Comparison of ENCODE assay signal across 22 cellular contexts in the genomic region with DNA sequence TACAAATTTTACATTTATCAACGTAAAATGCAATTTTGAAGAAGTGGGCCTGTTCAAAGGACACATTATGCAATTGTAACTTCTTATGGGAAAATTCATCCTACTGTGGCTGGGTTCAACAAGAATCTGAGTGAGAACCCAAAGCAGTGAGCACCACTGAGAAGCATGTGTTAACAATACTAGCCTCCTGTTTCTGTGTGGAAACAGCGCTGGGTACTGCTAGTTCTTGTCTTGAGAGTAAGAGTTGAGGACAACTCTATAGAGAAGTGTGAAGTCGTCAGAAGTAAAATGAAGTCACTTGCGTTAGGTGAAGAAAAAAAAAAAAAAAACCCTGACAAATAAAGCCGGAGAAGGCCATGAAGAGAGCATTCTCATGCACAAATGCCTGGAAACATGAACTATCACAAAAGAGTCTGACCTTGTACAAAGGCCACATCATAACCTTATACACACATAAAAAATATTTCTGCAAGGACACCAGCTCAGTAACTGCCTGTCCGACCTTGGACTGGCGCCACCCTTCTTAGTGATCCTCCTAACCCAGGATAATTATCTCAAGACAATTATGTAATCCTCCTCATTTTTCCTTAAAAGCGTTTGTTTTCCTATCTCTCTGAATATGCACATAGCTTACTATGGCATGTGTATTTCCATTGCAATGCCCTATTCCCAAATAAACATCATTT.
"Had no signal": no experiment of that assay in that cellular context is flagged by ENCODE, and none has a peak within 500 bp of the region (broad histone marks: within the 10 kb centered on the region; RNA-seq: fewer than 3 reads in every experiment).

No MANE protein-coding gene starts in this region.

- ATAC-seq: activated naive CD4-positive, alpha-beta T cell treated with anti-CD3 and anti-CD28 coated beads, Interleukin-2, amount 50 U/mL, for 72 hours; activated naive CD8-positive, alpha-beta T cell treated with anti-CD3 and anti-CD28 coated beads, Interleukin-2, amount 50 U/mL, for 24 hours; activated T-cell treated with anti-CD3 and anti-CD28 coated beads, Interleukin-2, amount 50 U/mL, for 4 hours had no signal

- H3K4me1 Mint-ChIP-seq: activated B cell treated with CpG ODN at 0.5 μM for 24 hours; activated CD4-positive, alpha-beta T cell treated with anti-CD3 and anti-CD28 coated beads, Interleukin-2, amount 10 ng/mL, durations not matched to agents 7 days and 5 days; activated naive CD8-positive, alpha-beta T cell treated with anti-CD3 and anti-CD28 coated beads, Interleukin-2, amount 50 U/mL, for 24 hours; central memory CD8-positive, alpha-beta T cell had no signal

- H3K9me3 Mint-ChIP-seq: activated B cell treated with CpG ODN at 0.5 μM for 24 hours; activated CD4-positive, alpha-beta memory T cell treated with anti-CD3 and anti-CD28 coated beads for 36 hours; activated CD4-positive, alpha-beta T cell treated with anti-CD3 and anti-CD28 coated beads, Interleukin-2, amount 10 ng/mL, durations not matched to agents 7 days and 5 days; activated naive CD8-positive, alpha-beta T cell treated with anti-CD3 and anti-CD28 coated beads, Interleukin-2, amount 50 U/mL, for 24 hours; activated T-cell treated with anti-CD3 and anti-CD28 coated beads, Interleukin-2, amount 50 U/mL, for 4 hours; T-helper 1 cell treated with Interleukin-12 subunit alpha and Interleukin-12 subunit beta and Interleukin-4 antibody, amounts not matched to agents 30 μg/mL and 1 μg/mL, for 36 hours had no signal

- H3K27me3 Mint-ChIP-seq: brain; central memory CD8-positive, alpha-beta T cell had no signal

- H3K4me3 Mint-ChIP-seq: activated B cell treated with CpG ODN at 0.5 μM for 24 hours; activated CD4-positive, alpha-beta memory T cell treated with anti-CD3 and anti-CD28 coated beads for 36 hours; activated CD4-positive, alpha-beta T cell treated with anti-CD3 and anti-CD28 coated beads, Interleukin-2, amount 10 ng/mL, durations not matched to agents 7 days and 5 days; activated naive CD8-positive, alpha-beta T cell treated with anti-CD3 and anti-CD28 coated beads, Interleukin-2, amount 50 U/mL, for 24 hours; activated T-cell treated with anti-CD3 and anti-CD28 coated beads, Interleukin-2, amount 50 U/mL, for 4 hours; brain; central memory CD8-positive, alpha-beta T cell; T-helper 1 cell treated with Interleukin-12 subunit alpha and Interleukin-12 subunit beta and Interleukin-4 antibody, amounts not matched to agents 30 μg/mL and 1 μg/mL, for 36 hours had no signal

- H3K36me3 Mint-ChIP-seq: activated CD4-positive, alpha-beta memory T cell treated with anti-CD3 and anti-CD28 coated beads for 36 hours; activated naive CD4-positive, alpha-beta T cell treated with anti-CD3 and anti-CD28 coated beads, Interleukin-2, amount 50 U/mL, for 72 hours; brain had no signal

- H3K27ac Mint-ChIP-seq: activated B cell treated with CpG ODN at 0.5 μM for 24 hours; activated CD4-positive, alpha-beta memory T cell treated with anti-CD3 and anti-CD28 coated beads for 36 hours; activated CD4-positive, alpha-beta T cell treated with anti-CD3 and anti-CD28 coated beads, Interleukin-2, amount 10 ng/mL, durations not matched to agents 7 days and 5 days; activated naive CD4-positive, alpha-beta T cell treated with anti-CD3 and anti-CD28 coated beads, Interleukin-2, amount 50 U/mL, for 72 hours; activated naive CD8-positive, alpha-beta T cell treated with anti-CD3 and anti-CD28 coated beads, Interleukin-2, amount 50 U/mL, for 24 hours; brain; T-helper 1 cell treated with Interleukin-12 subunit alpha and Interleukin-12 subunit beta and Interleukin-4 antibody, amounts not matched to agents 30 μg/mL and 1 μg/mL, for 36 hours had no signal

- DNase-seq: activated B cell treated with CpG ODN at 0.5 μM for 24 hours; activated CD4-positive, alpha-beta memory T cell treated with anti-CD3 and anti-CD28 coated beads for 36 hours; activated CD4-positive, alpha-beta T cell treated with anti-CD3 and anti-CD28 coated beads for 1 hour; activated CD4-positive, alpha-beta T cell treated with anti-CD3 and anti-CD28 coated beads, Interleukin-2, amount 10 ng/mL, durations not matched to agents 7 days and 5 days; activated CD8-positive, alpha-beta memory T cell treated with anti-CD3 and anti-CD28 coated beads for 24 hours; activated effector memory CD4-positive, alpha-beta T cell treated with anti-CD3 and anti-CD28 coated beads, Interleukin-2, amount 50 U/mL, for 16 hours; activated naive CD4-positive, alpha-beta T cell treated with Interleukin-2 at 50 U/mL for 16 hours; activated naive CD8-positive, alpha-beta T cell treated with anti-CD3 and anti-CD28 coated beads, Interleukin-2, amount 50 U/mL, for 24 hours; activated T-cell treated with anti-CD3 and anti-CD28 coated beads, Interleukin-2, amount 50 U/mL, for 4 hours; amygdala; NCI-H1105; NCI-H1436; NCI-H1694 treated with DMSO at 0.1 percent for 48 hours; NCI-H2029 treated with DMSO at 0.1 percent for 48 hours; NCI-H345; NCI-H510A; NCI-H526 treated with DMSO at 0.1 percent for 48 hours; SHP77 treated with DMSO at 0.1 percent for 48 hours had no signal
